ENCODE assay signal across 1 cellular context in the genomic region with DNA sequence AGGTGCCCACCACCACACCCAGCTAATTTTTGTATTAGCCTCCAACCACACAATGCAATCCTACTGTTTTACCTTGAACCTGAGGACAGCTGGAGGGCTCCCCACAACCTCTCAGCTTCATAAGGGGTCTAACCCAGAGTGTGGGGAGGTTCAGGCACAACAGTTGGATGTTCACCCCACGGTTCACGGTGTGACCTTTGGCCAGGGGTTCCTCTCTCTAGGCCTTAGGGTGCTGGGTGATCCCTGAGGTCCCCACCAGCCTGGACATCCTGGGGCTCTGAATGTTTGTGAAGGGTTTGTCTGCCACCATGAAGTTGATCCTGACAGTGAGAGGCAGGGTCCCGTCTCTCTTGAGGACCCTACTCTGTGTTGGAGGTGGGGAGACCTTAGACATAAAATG.
TF ChIP-seq lines count a peak whose summit lies in the region.

No MANE protein-coding gene starts in this region.

TF ChIP-seq in K562, 482 proteins besides CTCF, POLR2A, EP300 and RAD21:
- TF ChIP-seq NR2F6 (CRISPR knock-in tag; IDR thresholded peaks at IDR 0.05) (no peak), CREB1 (IDR thresholded peaks at IDR 0.05) (no peak), CREB1 (CRISPR knock-in tag; IDR thresholded peaks at IDR 0.05) (no peak), ZNF408 (CRISPR knock-in tag; IDR thresholded peaks at IDR 0.05; ENCODE audit: low read depth) (no peak)
